11 cellular contexts compared by ENCODE assay signal in genomic region chrX:97399400-97399799, GRCh38.
DNase-seq lines count a peak whose midpoint lies in the region; ATAC-seq, FAIRE-seq and TF ChIP-seq lines count a peak whose summit lies in the region.
"Had no signal": no experiment of that assay in that cellular context is flagged by ENCODE, and none has a peak within 500 bp of the region (broad histone marks: within the 10 kb centered on the region; RNA-seq: fewer than 3 reads in every experiment).

No MANE protein-coding gene starts in this region.

- H3K4me3 ChIP-seq in A549, result no peak overlapping the region
- no peak overlapping the region for H3K4me3 ChIP-seq in mucosa of descending colon
- H3K4me3 ChIP-seq: cardiac muscle cell, thoracic aorta had no signal

- TF ChIP-seq RAD21 in A549 (conservative IDR thresholded peaks at IDR 0.05 in 1 of 2, IDR thresholded peaks at IDR 0.05 in 1 of 2), result no peak

- ATAC-seq in A549, result peak; percentile 85 to 90
- peak; percentile 30 for ATAC-seq in GM18858 (IDR thresholded peaks at IDR 0.05; ENCODE audit: unreplicated experiment)
- peak; percentile 31 for ATAC-seq in HG03139 (IDR thresholded peaks at IDR 0.05; ENCODE audit: unreplicated experiment)
- no peak for ATAC-seq in mucosa of descending colon

- H3K4me1 Mint-ChIP-seq in immature natural killer cell (peaks cover 9 to 19% of the 10 kb centered on the region in 2 donors), mesothelial cell of epicardium (peaks cover 12% of the 10 kb centered on the region)

- intact Hi-C loops in mucosa of descending colon (cut with DNase I, micrococcal nuclease), result no loop called here

- POLR2A ChIA-PET in A549 (lab: Yijun Ruan, JAX), result no interaction called here

- CTCF ChIA-PET in A549 (lab: Yijun Ruan, JAX), result no interaction called here

- FAIRE-seq in A549 (lab: Jason Lieb, UNC), result no peak

- TF ChIP-seq EP300 in A549 (IDR thresholded peaks at IDR 0.05), result no peak

- H3K4me3 Mint-ChIP-seq in immature natural killer cell, result no peak overlapping the region
- H3K4me3 Mint-ChIP-seq in mesothelial cell of epicardium, result no peak overlapping the region

- no peaks in the 10 kb centered on the region for H3K36me3 ChIP-seq in mucosa of descending colon (ENCODE audit: low read depth)
- H3K36me3 ChIP-seq: cardiac muscle cell, neutrophil, thoracic aorta had no signal

- H3K4me1 ChIP-seq in A549, result peaks cover 62% of the 10 kb centered on the region
- no peaks in the 10 kb centered on the region for H3K4me1 ChIP-seq in mucosa of descending colon (ENCODE audit: low read depth)

- H3K9me3 Mint-ChIP-seq in immature natural killer cell (no peaks in the 10 kb centered on the region), mesothelial cell of epicardium (no peaks in the 10 kb centered on the region)

- H3K4me2 ChIP-seq in A549, result peak overlapping the region; percentile 78

- H3K27ac Mint-ChIP-seq in immature natural killer cell (no peak overlapping the region), mesothelial cell of epicardium (no peak overlapping the region)

- WGBS in A549 (ENCODE audit: missing lambda C conversion rate), result 7% methylated on average over 2 of the region's 2 CpGs

- no peak for TF ChIP-seq POLR2A in A549 (IDR thresholded peaks at IDR 0.05; ENCODE audit: low read length)

- no peak for TF ChIP-seq CTCF in A549 (IDR thresholded peaks at IDR 0.05)
- no peak for TF ChIP-seq CTCF in mucosa of descending colon (IDR thresholded peaks at IDR 0.05)
- no peak for TF ChIP-seq CTCF in mesothelial cell of epicardium (IDR thresholded peaks at IDR 0.05; ENCODE audit: unreplicated experiment)

- H3K9me3 ChIP-seq in A549 (no peaks in the 10 kb centered on the region), mucosa of descending colon (no peaks in the 10 kb centered on the region)
- H3K9me3 ChIP-seq: neutrophil, thoracic aorta had no signal

- DNase-seq in A549 (ENCODE audit: low read depth in 1 of 2, low spot score in 1 of 2) (peak; percentile 25 to 80), amniotic stem cell (lab: John Stamatoyannopoulos, UW) (peak; percentile 5), mucosa of descending colon (no peak), immature natural killer cell (no peak), NCI-H446 treated with DMSO at 0.1 percent for 48 hours (lab: John Stamatoyannopoulos, UW) (no peak), mesothelial cell of epicardium (ENCODE audit: low spot score in 2 of 2, unreplicated experiment in 2 of 2) (no peak)

- H3K27ac ChIP-seq in A549, result peak overlapping the region; percentile 72 to 79
- H3K27ac ChIP-seq: cardiac muscle cell, neutrophil, thoracic aorta had no signal

- H3K36me3 Mint-ChIP-seq in immature natural killer cell (no peaks in the 10 kb centered on the region), mesothelial cell of epicardium (no peaks in the 10 kb centered on the region)

- H3K27me3 Mint-ChIP-seq in immature natural killer cell (ENCODE audit: low read depth in 3 of 3), result peaks cover 0 to 2% (median 0%) of the 10 kb centered on the region in 3 donors
- H3K27me3 Mint-ChIP-seq in mesothelial cell of epicardium (ENCODE audit: low read depth), result no peaks in the 10 kb centered on the region

TF ChIP-seq in A549, 52 proteins besides CTCF, POLR2A, EP300 and RAD21:
- no peak for TF ChIP-seq CHD4 (IDR thresholded peaks at IDR 0.05; ENCODE audit: borderline replicate concordance)
- TF ChIP-seq NFE2L2 (conservative IDR thresholded peaks at IDR 0.05; ENCODE audit: low read length), result peak; percentile 51
- TF ChIP-seq HOXB13 (CRISPR knock-in tag; IDR thresholded peaks at IDR 0.05; ENCODE audit: low read depth), result no peak
- TF ChIP-seq SMC3 (IDR thresholded peaks at IDR 0.05), result no peak
- no peak for TF ChIP-seq HOXA7 (CRISPR knock-in tag; IDR thresholded peaks at IDR 0.05)
- TF ChIP-seq CBX2 (IDR thresholded peaks at IDR 0.05; ENCODE audit: borderline replicate concordance, low read depth), result no peak
- TF ChIP-seq NR3C1 (IDR thresholded peaks at IDR 0.05), result no peak
- TF ChIP-seq, protein P1, sequence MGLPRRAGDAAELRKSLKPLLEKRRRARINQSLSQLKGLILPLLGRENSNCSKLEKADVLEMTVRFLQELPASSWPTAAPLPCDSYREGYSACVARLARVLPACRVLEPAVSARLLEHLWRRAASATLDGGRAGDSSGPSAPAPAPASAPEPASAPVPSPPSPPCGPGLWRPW (IDR thresholded peaks at IDR 0.05), result no peak
- no peak for TF ChIP-seq CEBPB (IDR thresholded peaks at IDR 0.05)
- TF ChIP-seq ZFP36 (IDR thresholded peaks at IDR 0.05; ENCODE audit: borderline replicate concordance, partially characterized antibody), result no peak
- no peak for TF ChIP-seq MAZ (IDR thresholded peaks at IDR 0.05; ENCODE audit: borderline replicate concordance, low read depth, low read length)
- TF ChIP-seq ZC3H11A (IDR thresholded peaks at IDR 0.05), result no peak
- TF ChIP-seq MYC (IDR thresholded peaks at IDR 0.05; ENCODE audit: borderline replicate concordance, low read length), result no peak
- TF ChIP-seq MAFK (IDR thresholded peaks at IDR 0.05; ENCODE audit: partially characterized antibody), result peak; percentile 74
- no peak for TF ChIP-seq FOSL2 (IDR thresholded peaks at IDR 0.05)
- TF ChIP-seq FOSL2 (CRISPR knock-in tag; IDR thresholded peaks at IDR 0.05), result peak; percentile 23; the same call in 1 of the 2 replicates

Comparison
In these comparisons a context has a peak if more than half of its experiments do, and no peak if none do; other contexts are left out.
1. DNase-seq: peak in A549 (2 of 2) and amniotic stem cell (single experiment); none in mucosa of descending colon (0 of 3), immature natural killer cell (0 of 3), NCI-H446 treated with DMSO at 0.1 percent for 48 hours (single experiment) and mesothelial cell of epicardium (0 of 2).